In the genomic region with DNA sequence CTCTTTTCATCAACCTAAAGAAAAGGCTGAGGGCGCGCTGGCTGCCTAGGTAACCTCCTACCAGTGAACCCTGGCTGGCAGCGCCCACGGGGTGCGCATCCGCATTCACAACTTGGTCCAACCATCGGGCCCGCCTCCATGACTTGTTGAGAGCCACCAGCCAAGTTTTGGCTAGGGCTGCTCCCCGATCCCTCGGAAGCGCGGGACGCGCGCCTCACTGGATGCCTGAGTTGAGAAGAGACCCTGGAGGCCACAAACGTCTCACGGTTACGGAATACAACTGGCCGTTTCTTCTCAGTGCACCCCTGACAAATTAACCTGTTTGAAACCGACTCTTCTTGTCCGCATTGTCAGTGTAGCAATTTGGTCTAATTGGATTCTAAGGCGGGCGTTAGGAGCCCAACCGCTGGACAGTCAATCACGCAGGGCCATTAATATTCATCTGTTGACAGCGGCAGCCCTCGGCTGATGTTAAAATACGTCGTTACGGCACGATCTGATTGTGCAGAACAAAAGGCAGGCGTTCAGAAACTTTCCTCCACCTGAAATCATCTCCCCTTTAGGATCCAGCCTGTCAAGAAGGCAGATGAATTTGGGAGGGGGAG, we compare ENCODE assay signal across 14 cellular contexts. TPM values are rescaled to one million over a fixed set of nuclear protein-coding genes. Genes with fewer than 3 reads are reported as not detected.
DNase-seq lines count a peak whose midpoint lies in the region; ATAC-seq lines count a peak whose summit lies in the region.
"Had no signal": no experiment of that assay in that cellular context is flagged by ENCODE, and none has a peak within 500 bp of the region (broad histone marks: within the 10 kb centered on the region; RNA-seq: fewer than 3 reads in every experiment).

No MANE protein-coding gene starts in this region.

- DNase-seq in activated naive CD4-positive, alpha-beta T cell treated with anti-CD3 and anti-CD28 coated beads for 36 hours, result no peak
- DNase-seq in activated naive CD4-positive, alpha-beta T cell treated with Interleukin-2 at 50 U/mL for 16 hours, result no peak
- DNase-seq in NT2/D1 (ENCODE audit: low read depth, low spot score) (no peak), iPS-NIHi7 (ENCODE audit: extremely low spot score) (peak; percentile 19), retina (peak; percentile 29), HT-29 (ENCODE audit: low spot score) (no peak), NCI-H524 (lab: John Stamatoyannopoulos, UW) (no peak)
- DNase-seq: activated B cell treated with CpG ODN at 0.5 μM for 24 hours, NCI-H2171, tibial artery had no signal

- no peaks in the 10 kb centered on the region for H3K36me3 ChIP-seq in NT2/D1 (ENCODE audit: insufficient read depth, insufficient read length, low read length)
- H3K36me3 ChIP-seq: gastroesophageal sphincter, tibial artery had no signal

- peak overlapping the region; percentile 46 for H3K4me3 Mint-ChIP-seq in activated naive CD4-positive, alpha-beta T cell treated with anti-CD3 and anti-CD28 coated beads for 36 hours
- H3K4me3 Mint-ChIP-seq: activated B cell treated with CpG ODN at 0.5 μM for 24 hours had no signal

- H3K27ac Mint-ChIP-seq in activated naive CD4-positive, alpha-beta T cell treated with anti-CD3 and anti-CD28 coated beads for 36 hours, result no peak overlapping the region
- H3K27ac Mint-ChIP-seq: activated B cell treated with CpG ODN at 0.5 μM for 24 hours; activated T-helper 17 cell treated with anti-CD3 and anti-CD28 coated beads, Interleukin-2, amount 50 U/mL, for 72 hours had no signal

- no peaks in the 10 kb centered on the region for H3K9me3 Mint-ChIP-seq in activated naive CD4-positive, alpha-beta T cell treated with anti-CD3 and anti-CD28 coated beads for 36 hours
- H3K9me3 Mint-ChIP-seq: activated B cell treated with CpG ODN at 0.5 μM for 24 hours; activated T-helper 17 cell treated with anti-CD3 and anti-CD28 coated beads, Interleukin-2, amount 50 U/mL, for 72 hours had no signal

- peaks cover 2% of the 10 kb centered on the region for H3K4me1 ChIP-seq in NT2/D1 (ENCODE audit: insufficient read depth, insufficient read length)

- H3K27me3 Mint-ChIP-seq in activated naive CD4-positive, alpha-beta T cell treated with anti-CD3 and anti-CD28 coated beads for 36 hours (ENCODE audit: low read depth), result peaks cover 12% of the 10 kb centered on the region

- peak overlapping the region; percentile 42 for H3K9ac ChIP-seq in NT2/D1 (ENCODE audit: insufficient read length, low read depth)

- no peaks in the 10 kb centered on the region for H3K9me3 ChIP-seq in NT2/D1 (ENCODE audit: insufficient read depth, low read length)
- H3K9me3 ChIP-seq: gastroesophageal sphincter, tibial artery had no signal

- peaks cover 3% of the 10 kb centered on the region for H3K4me1 Mint-ChIP-seq in activated naive CD4-positive, alpha-beta T cell treated with anti-CD3 and anti-CD28 coated beads for 36 hours (ENCODE audit: low read depth)
- H3K4me1 Mint-ChIP-seq: activated T-helper 17 cell treated with anti-CD3 and anti-CD28 coated beads, Interleukin-2, amount 50 U/mL, for 72 hours had no signal

- CTCF ChIA-PET in activated naive CD4-positive, alpha-beta T cell treated with anti-CD3 and anti-CD28 coated beads for 36 hours (lab: Charles Lee), result interaction anchor here (1.0 kb wide), 1 partner anchor 63 kb away, joined by 3 read pairs; no protein-coding TSS in a partner anchor

- no peak for ATAC-seq in HG03135 (IDR thresholded peaks at IDR 0.05; ENCODE audit: unreplicated experiment)
- ATAC-seq: activated T-helper 17 cell treated with anti-CD3 and anti-CD28 coated beads, Interleukin-2, amount 50 U/mL, for 72 hours; left lobe of liver had no signal

- peaks cover 14% of the 10 kb centered on the region for H3K27me3 ChIP-seq in NT2/D1 (ENCODE audit: insufficient read depth, insufficient read length)

- H3K36me3 Mint-ChIP-seq in activated naive CD4-positive, alpha-beta T cell treated with anti-CD3 and anti-CD28 coated beads for 36 hours (ENCODE audit: low read depth), result no peaks in the 10 kb centered on the region

- intact Hi-C loops in activated naive CD4-positive, alpha-beta T cell treated with anti-CD3 and anti-CD28 coated beads for 36 hours (cut with micrococcal nuclease), result no loop called here

- H3K4me3 ChIP-seq in NT2/D1 (ENCODE audit: insufficient read length, low read depth), result peak overlapping the region; percentile 34

RNA-seq across cellular contexts. Expression of gene GPC3, which starts 1.3 kb away (rescaled TPM):
- under 1 TPM; 0.43 to 0.49 TPM for total RNA-seq in activated naive CD4-positive, alpha-beta T cell treated with anti-CD3 and anti-CD28 coated beads for 36 hours
- 0.16 and 1.3 TPM in 2 replicates for total RNA-seq in HT-29 (2014; rRNA removed; shearing (Covaris generic))
- total RNA-seq: activated B cell treated with CpG ODN at 0.5 μM for 24 hours had no signal

Comparison
In these comparisons a context has a peak if more than half of its experiments do, and no peak if none do; other contexts are left out.
1. DNase-seq: peak in iPS-NIHi7 (single experiment) and retina (single experiment); none in activated naive CD4-positive, alpha-beta T cell treated with anti-CD3 and anti-CD28 coated beads for 36 hours (single experiment), activated naive CD4-positive, alpha-beta T cell treated with Interleukin-2 at 50 U/mL for 16 hours (single experiment), NT2/D1 (single experiment), HT-29 (single experiment) and NCI-H524 (0 of 2).